ENCODE assay signal across 8 cellular contexts in genomic region chr11:58923300-58923788, GRCh38. TPM values are rescaled to one million over a fixed set of nuclear protein-coding genes. Genes with fewer than 3 reads are reported as not detected.
DNase-seq lines count a peak whose midpoint lies in the region; ATAC-seq and TF ChIP-seq lines count a peak whose summit lies in the region.

No MANE protein-coding gene starts in this region.

- H3K27me3 ChIP-seq in iPS-20b (ENCODE audit: insufficient read depth, low read length) (no peaks in the 10 kb centered on the region), ascending aorta (no peaks in the 10 kb centered on the region)

- peak; percentile 94 for ATAC-seq in GM21447 (IDR thresholded peaks at IDR 0.05; ENCODE audit: unreplicated experiment)

- no peak overlapping the region for H3K27ac Mint-ChIP-seq in activated naive CD4-positive, alpha-beta T cell treated with anti-CD3 and anti-CD28 coated beads, Interleukin-2, amount 10 ng/mL, durations not matched to agents 7 days and 5 days

- H3K27me3 Mint-ChIP-seq in activated naive CD4-positive, alpha-beta T cell treated with anti-CD3 and anti-CD28 coated beads, Interleukin-2, amount 10 ng/mL, durations not matched to agents 7 days and 5 days: peaks cover 9% of the 10 kb centered on the region

- peak; percentile 28 for DNase-seq in activated naive CD4-positive, alpha-beta T cell treated with anti-CD3 and anti-CD28 coated beads, Interleukin-2, amount 10 ng/mL, durations not matched to agents 7 days and 5 days
- DNase-seq in activated naive CD4-positive, alpha-beta T cell (lab: John Stamatoyannopoulos, UW): no peak
- peak; percentile 51 for DNase-seq in HPDE6-E6E7 (ENCODE audit: extremely low spot score)
- no peak for DNase-seq in ascending aorta (ENCODE audit: low spot score in 2 of 2)
- DNase-seq in 8988T: no peak

- H3K4me1 Mint-ChIP-seq in activated naive CD4-positive, alpha-beta T cell treated with anti-CD3 and anti-CD28 coated beads, Interleukin-2, amount 10 ng/mL, durations not matched to agents 7 days and 5 days: peaks cover 10% of the 10 kb centered on the region

- TF ChIP-seq CTCF in VCaP (conservative IDR thresholded peaks at IDR 0.05) (peak; percentile 25), ascending aorta (IDR thresholded peaks at IDR 0.05) (no peak)

- H3K4me3 Mint-ChIP-seq in activated naive CD4-positive, alpha-beta T cell treated with anti-CD3 and anti-CD28 coated beads, Interleukin-2, amount 10 ng/mL, durations not matched to agents 7 days and 5 days: no peak overlapping the region

- CTCF ChIA-PET in activated naive CD4-positive, alpha-beta T cell treated with anti-CD3 and anti-CD28 coated beads, Interleukin-2, amount 10 ng/mL, durations not matched to agents 7 days and 5 days (lab: Charles Lee): interaction anchor here (1.0 kb wide), 1 partner anchor 14 kb away, joined by 3 read pairs; no protein-coding TSS in a partner anchor

- no peaks in the 10 kb centered on the region for H3K9me3 Mint-ChIP-seq in activated naive CD4-positive, alpha-beta T cell treated with anti-CD3 and anti-CD28 coated beads, Interleukin-2, amount 10 ng/mL, durations not matched to agents 7 days and 5 days

- H3K36me3 Mint-ChIP-seq in activated naive CD4-positive, alpha-beta T cell treated with anti-CD3 and anti-CD28 coated beads, Interleukin-2, amount 10 ng/mL, durations not matched to agents 7 days and 5 days: no peaks in the 10 kb centered on the region

- H3K9ac ChIP-seq in iPS-20b (ENCODE audit: low read depth, low read length): peak overlapping the region; percentile 41; the same call in 1 of the 2 replicates

- H3K9me3 ChIP-seq in iPS-20b (ENCODE audit: insufficient read depth, low read depth, low read length): no peaks in the 10 kb centered on the region; the same call in 1 of the 2 replicates
- H3K9me3 ChIP-seq in ascending aorta: no peaks in the 10 kb centered on the region

- peaks cover 24% of the 10 kb centered on the region; the same call in 1 of the 2 replicates for H3K4me1 ChIP-seq in iPS-20b (ENCODE audit: insufficient read depth, low read length)
- no peaks in the 10 kb centered on the region for H3K4me1 ChIP-seq in ascending aorta

- H3K27ac ChIP-seq in VCaP: peak overlapping the region; percentile 96
- H3K27ac ChIP-seq in iPS-20b (ENCODE audit: low read length): no peak overlapping the region
- no peak overlapping the region for H3K27ac ChIP-seq in ascending aorta

- no peaks in the 10 kb centered on the region for H3K36me3 ChIP-seq in iPS-20b (ENCODE audit: insufficient read depth, low read depth, low read length)
- no peaks in the 10 kb centered on the region for H3K36me3 ChIP-seq in ascending aorta

- intact Hi-C loops in ascending aorta (cut with DNase I): no loop called here

- H3K4me3 ChIP-seq in iPS-20b (ENCODE audit: low read length) (peak overlapping the region; percentile 54), ascending aorta (no peak overlapping the region)

RNA-seq across cellular contexts. Expression of gene GLYATL1, which starts 15.9 kb away (rescaled TPM):
- total RNA-seq in ascending aorta: 8.6 TPM

Comparison
In these comparisons a context has a peak if more than half of its experiments do, and no peak if none do; other contexts are left out.
1. DNase-seq: peak in activated naive CD4-positive, alpha-beta T cell treated with anti-CD3 and anti-CD28 coated beads, Interleukin-2, amount 10 ng/mL, durations not matched to agents 7 days and 5 days (single experiment) and HPDE6-E6E7 (single experiment); none in activated naive CD4-positive, alpha-beta T cell (0 of 4), ascending aorta (0 of 2) and 8988T (single experiment).